21 cellular contexts compared by ENCODE assay signal in the genomic region with DNA sequence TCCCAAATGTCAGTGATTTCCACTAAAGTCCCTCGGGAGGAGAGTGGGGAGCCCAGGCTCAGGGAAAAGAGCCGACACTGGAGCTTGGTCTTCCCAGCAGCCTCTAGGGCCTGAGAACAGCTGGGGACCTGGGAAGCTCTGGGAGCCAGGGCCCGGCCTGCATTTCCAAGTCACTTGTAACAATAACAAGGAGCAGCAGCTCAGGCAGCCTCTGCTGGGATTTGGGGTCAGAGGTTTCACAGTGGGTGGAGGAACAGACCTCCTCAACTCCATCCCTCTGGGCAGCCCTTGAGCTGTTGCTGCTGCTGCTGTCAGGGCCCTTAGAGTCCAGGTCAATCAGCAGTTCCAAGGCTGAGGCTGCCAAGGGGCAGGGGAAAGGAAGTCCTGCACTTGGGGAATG. TPM values are rescaled to one million over a fixed set of nuclear protein-coding genes. Genes with fewer than 3 reads are reported as not detected.
DNase-seq lines count a peak whose midpoint lies in the region; ATAC-seq and TF ChIP-seq lines count a peak whose summit lies in the region.
"Had no signal": no experiment of that assay in that cellular context is flagged by ENCODE, and none has a peak within 500 bp of the region (broad histone marks: within the 10 kb centered on the region; RNA-seq: fewer than 3 reads in every experiment).

No MANE protein-coding gene starts in this region.

- H3K4me1 Mint-ChIP-seq in naive thymus-derived CD4-positive, alpha-beta T cell, result no peaks in the 10 kb centered on the region
- H3K4me1 Mint-ChIP-seq: central memory CD8-positive, alpha-beta T cell had no signal

- TF ChIP-seq CTCF in gastroesophageal sphincter (IDR thresholded peaks at IDR 0.05), result no peak
- TF ChIP-seq CTCF in sigmoid colon (IDR thresholded peaks at IDR 0.05), result no peak

- DNase-seq in NCI-H2227 (lab: John Stamatoyannopoulos, UW; ENCODE audit: unreplicated experiment) (peak; percentile 6), NCI-H2227 treated with DMSO at 0.1 percent for 48 hours (lab: John Stamatoyannopoulos, UW) (no peak), mesenteric fat pad (ENCODE audit: low spot score) (peak; percentile 79), sigmoid colon (peak; percentile 74), 8988T (no peak)
- DNase-seq in naive thymus-derived CD4-positive, alpha-beta T cell, result no peak
- DNase-seq: activated CD4-positive, alpha-beta T cell treated with anti-CD3 and anti-CD28 coated beads, Interleukin-2, amount 50 U/mL, for 4 hours; activated naive CD4-positive, alpha-beta T cell treated with Interleukin-2 at 50 U/mL for 16 hours; activated T-cell treated with anti-CD3 and anti-CD28 coated beads for 4 hours; C1 segment of cervical spinal cord; effector memory CD4-positive, alpha-beta T cell; NCI-H1417 treated with DMSO at 0.1 percent for 48 hours; occipital lobe; stimulated activated CD4-positive, alpha-beta T cell treated with anti-CD3 and anti-CD28 coated beads, Interleukin-4, amount 100 ng/mL, for 24 hours had no signal

- CTCF ChIA-PET in naive thymus-derived CD4-positive, alpha-beta T cell (lab: Charles Lee), result no interaction called here

- POLR2A ChIA-PET in naive thymus-derived CD4-positive, alpha-beta T cell (lab: Charles Lee), result no interaction called here

- no peaks in the 10 kb centered on the region for H3K4me1 ChIP-seq in gastroesophageal sphincter
- H3K4me1 ChIP-seq in sigmoid colon, result no peaks in the 10 kb centered on the region
- H3K4me1 ChIP-seq in naive thymus-derived CD4-positive, alpha-beta T cell (ENCODE audit: control insufficient read depth in 2 of 2, insufficient read depth in 2 of 2, low read length in 2 of 2), result no peaks in the 10 kb centered on the region

- H3K27ac ChIP-seq in gastroesophageal sphincter, result no peak overlapping the region
- H3K27ac ChIP-seq in sigmoid colon, result no peak overlapping the region
- H3K27ac ChIP-seq in naive thymus-derived CD4-positive, alpha-beta T cell (ENCODE audit: low read depth, low read length), result no peak overlapping the region
- H3K27ac ChIP-seq: 22Rv1, hepatocyte, SK-N-MC had no signal

- no peak overlapping the region for H3K4me3 Mint-ChIP-seq in naive thymus-derived CD4-positive, alpha-beta T cell
- H3K4me3 Mint-ChIP-seq: central memory CD8-positive, alpha-beta T cell had no signal

- TF ChIP-seq POLR2A in gastroesophageal sphincter (IDR thresholded peaks at IDR 0.05), result no peak
- no peak for TF ChIP-seq POLR2A in sigmoid colon (IDR thresholded peaks at IDR 0.05)

- ATAC-seq in gastroesophageal sphincter (peak; percentile 58), GM19455 (IDR thresholded peaks at IDR 0.05; ENCODE audit: unreplicated experiment) (no peak)
- ATAC-seq in naive thymus-derived CD4-positive, alpha-beta T cell, result no peak
- ATAC-seq: Panc1 had no signal

- intact Hi-C loops in sigmoid colon (cut with DNase I), result no loop called here
- intact Hi-C loops in naive thymus-derived CD4-positive, alpha-beta T cell (cut with micrococcal nuclease), result no loop called here

- H3K36me3 ChIP-seq in gastroesophageal sphincter, result no peaks in the 10 kb centered on the region
- H3K36me3 ChIP-seq in sigmoid colon, result no peaks in the 10 kb centered on the region
- no peaks in the 10 kb centered on the region for H3K36me3 ChIP-seq in naive thymus-derived CD4-positive, alpha-beta T cell (ENCODE audit: control insufficient read depth in 2 of 3, insufficient read depth in 3 of 3, low read length in 3 of 3)

- no peak overlapping the region for H3K27ac Mint-ChIP-seq in naive thymus-derived CD4-positive, alpha-beta T cell

- peaks cover 0 to 2% (median 0%) of the 10 kb centered on the region in 11 donors for H3K9me3 Mint-ChIP-seq in naive thymus-derived CD4-positive, alpha-beta T cell
- H3K9me3 Mint-ChIP-seq: central memory CD8-positive, alpha-beta T cell had no signal

- WGBS in gastroesophageal sphincter (ENCODE audit: low coverage in 1 of 2), 2 donors, result no CpG with 5 or more reads among the region's 3 CpGs
- WGBS in sigmoid colon, 2 donors, result 64 to 68% methylated on average over 3 of the region's 3 CpGs

- H3K36me3 Mint-ChIP-seq in naive thymus-derived CD4-positive, alpha-beta T cell, result no peaks in the 10 kb centered on the region

- peaks cover 0 to 8% (median 0%) of the 10 kb centered on the region in 5 donors for H3K27me3 Mint-ChIP-seq in naive thymus-derived CD4-positive, alpha-beta T cell
- H3K27me3 Mint-ChIP-seq: central memory CD8-positive, alpha-beta T cell had no signal

- no peak overlapping the region for H3K4me3 ChIP-seq in gastroesophageal sphincter
- no peak overlapping the region for H3K4me3 ChIP-seq in sigmoid colon
- no peak overlapping the region for H3K4me3 ChIP-seq in naive thymus-derived CD4-positive, alpha-beta T cell (ENCODE audit: low read length)
- H3K4me3 ChIP-seq: hepatocyte, SK-N-MC had no signal

- H3K27me3 ChIP-seq in gastroesophageal sphincter (no peaks in the 10 kb centered on the region), sigmoid colon (no peaks in the 10 kb centered on the region)
- H3K27me3 ChIP-seq in naive thymus-derived CD4-positive, alpha-beta T cell (ENCODE audit: control insufficient read depth in 2 of 2, insufficient read depth in 2 of 2, low read length in 2 of 2), result no peaks in the 10 kb centered on the region
- H3K27me3 ChIP-seq: hepatocyte had no signal

- no peaks in the 10 kb centered on the region for H3K9me3 ChIP-seq in gastroesophageal sphincter
- no peaks in the 10 kb centered on the region for H3K9me3 ChIP-seq in sigmoid colon
- H3K9me3 ChIP-seq in naive thymus-derived CD4-positive, alpha-beta T cell (ENCODE audit: control insufficient read depth in 2 of 3, low read length in 3 of 3), result no peaks in the 10 kb centered on the region

- TF ChIP-seq EP300 in gastroesophageal sphincter (IDR thresholded peaks at IDR 0.05) (no peak), sigmoid colon (IDR thresholded peaks at IDR 0.05) (no peak)

RNA-seq across cellular contexts. Expression of a gene that starts 11.1 kb away (rescaled TPM):
- total RNA-seq in gastroesophageal sphincter, result 10 to 100 TPM in 3 of 4 donors, 1 to 10 TPM in 1; 8.9 to 15.8 (median 10.8) TPM
- total RNA-seq in mesenteric fat pad, result 21.9 TPM
- total RNA-seq in sigmoid colon, result 10 to 100 TPM in 1 of 4 donors, 1 to 10 TPM in 3; 5.3 to 10.7 (median 8.5) TPM
- polyA plus RNA-seq in sigmoid colon, result 1 to 10 TPM in 2 of 3 donors, under 1 TPM in 1; 0.92 to 2.9 (median 2.4) TPM
- 1 to 10 TPM in 2 of 5 experiments, under 1 TPM in 3; 0.54 to 3.5 (median 0.69) TPM for total RNA-seq in naive thymus-derived CD4-positive, alpha-beta T cell
- polyA plus RNA-seq in naive thymus-derived CD4-positive, alpha-beta T cell, result under 1 TPM; 0.04 to 0.10 TPM

Comparison
In these comparisons a context has a peak if more than half of its experiments do, and no peak if none do; other contexts are left out.
1. DNase-seq: peak in NCI-H2227 (single experiment), mesenteric fat pad (single experiment) and sigmoid colon (single experiment); none in NCI-H2227 treated with DMSO at 0.1 percent for 48 hours (single experiment), naive thymus-derived CD4-positive, alpha-beta T cell (0 of 9) and 8988T (single experiment).